In genomic region chr1:36149973-36150295, GRCh38 we compare ENCODE assay signal across 8 cellular contexts. TPM values are rescaled to one million over a fixed set of nuclear protein-coding genes. Genes with fewer than 3 reads are reported as not detected.
A peak's percentile ranks its signal among the peaks of the same experiment; 100 is the strongest.
DNase-seq lines count a peak whose midpoint lies in the region; ATAC-seq, FAIRE-seq and TF ChIP-seq lines count a peak whose summit lies in the region.

No MANE protein-coding gene starts in this region.

- no peak for TF ChIP-seq CTCF in keratinocyte (optimal IDR thresholded peaks at IDR 0.05 in 1 of 3, IDR thresholded peaks at IDR 0.05 in 1 of 3, conservative IDR thresholded peaks at IDR 0.05 in 1 of 3; ENCODE audit: extremely low read depth in 1 of 3, insufficient read depth in 2 of 3, low read length in 3 of 3)
- TF ChIP-seq CTCF in suprapubic skin (IDR thresholded peaks at IDR 0.05): no peak

- peak overlapping the region; percentile 79 for H3K4me2 ChIP-seq in keratinocyte (ENCODE audit: control insufficient read depth, extremely low read depth, insufficient read depth, low read depth, low read length)

- peaks cover 35% of the 10 kb centered on the region for H3K79me2 ChIP-seq in keratinocyte (ENCODE audit: control insufficient read depth, insufficient read depth, low read length)

- peak overlapping the region; percentile 99 for H3K27ac Mint-ChIP-seq in T-helper 1 cell treated with Interleukin-12 subunit alpha and Interleukin-12 subunit beta and Interleukin-4 antibody, amounts not matched to agents 30 μg/mL and 1 μg/mL, for 36 hours
- H3K27ac Mint-ChIP-seq in activated T-helper 17 cell treated with anti-CD3 and anti-CD28 coated beads, Interleukin-2, amount 50 U/mL, for 72 hours: peak overlapping the region; percentile 95

- H3K4me3 ChIP-seq in keratinocyte (ENCODE audit: control insufficient read depth in 2 of 3, extremely low read depth in 1 of 3, insufficient read depth in 2 of 3, low read depth in 1 of 3, low read length in 3 of 3): peak overlapping the region in 2 of 3 experiments; percentile 5 to 41
- peak overlapping the region; percentile 74 for H3K4me3 ChIP-seq in suprapubic skin

- dilution Hi-C loops in keratinocyte (cut with MboI; ENCODE audit: extremely low pct_ligation_motif_present, low sequenced_read_pairs): no loop called here

- peak overlapping the region; percentile 83 for H3K9ac ChIP-seq in keratinocyte (ENCODE audit: control insufficient read depth, extremely low read depth, insufficient read depth, low read length)

- no peaks in the 10 kb centered on the region for H3K27me3 ChIP-seq in keratinocyte (ENCODE audit: control insufficient read depth, extremely low read depth, insufficient read depth, low read length)
- no peaks in the 10 kb centered on the region for H3K27me3 ChIP-seq in suprapubic skin

- no peaks in the 10 kb centered on the region for H3K9me1 ChIP-seq in keratinocyte (ENCODE audit: control insufficient read depth, extremely low read depth, insufficient read depth, low read length)

- peaks cover 4% of the 10 kb centered on the region for H3K36me3 Mint-ChIP-seq in T-helper 1 cell treated with Interleukin-12 subunit alpha and Interleukin-12 subunit beta and Interleukin-4 antibody, amounts not matched to agents 30 μg/mL and 1 μg/mL, for 36 hours (ENCODE audit: low read depth)
- H3K36me3 Mint-ChIP-seq in activated T-helper 17 cell treated with anti-CD3 and anti-CD28 coated beads, Interleukin-2, amount 50 U/mL, for 72 hours (ENCODE audit: low read depth): peaks cover 6% of the 10 kb centered on the region

- H3K4me3 Mint-ChIP-seq in T-helper 1 cell treated with Interleukin-12 subunit alpha and Interleukin-12 subunit beta and Interleukin-4 antibody, amounts not matched to agents 30 μg/mL and 1 μg/mL, for 36 hours: peak overlapping the region; percentile 95
- peak overlapping the region; percentile 94 for H3K4me3 Mint-ChIP-seq in activated T-helper 17 cell treated with anti-CD3 and anti-CD28 coated beads, Interleukin-2, amount 50 U/mL, for 72 hours

- no peaks in the 10 kb centered on the region for H4K20me1 ChIP-seq in keratinocyte (ENCODE audit: control insufficient read depth, extremely low read depth, insufficient read depth, low read length)

- no peaks in the 10 kb centered on the region for H3K9me3 Mint-ChIP-seq in T-helper 1 cell treated with Interleukin-12 subunit alpha and Interleukin-12 subunit beta and Interleukin-4 antibody, amounts not matched to agents 30 μg/mL and 1 μg/mL, for 36 hours
- no peaks in the 10 kb centered on the region for H3K9me3 Mint-ChIP-seq in activated T-helper 17 cell treated with anti-CD3 and anti-CD28 coated beads, Interleukin-2, amount 50 U/mL, for 72 hours

- in situ Hi-C loops in G401 (cut with HindIII; ENCODE audit: low sequenced_read_pairs): no loop called here

- H2AFZ ChIP-seq in keratinocyte (ENCODE audit: control insufficient read depth, low read length): no peak overlapping the region

- H3K36me3 ChIP-seq in keratinocyte (ENCODE audit: control insufficient read depth in 2 of 2, extremely low read depth in 1 of 2, insufficient read depth in 2 of 2, low read length in 2 of 2) (peaks cover 6 to 7% of the 10 kb centered on the region in 2 experiments), suprapubic skin (no peaks in the 10 kb centered on the region)

- WGBS in suprapubic skin: 10% methylated on average over 6 of the region's 6 CpGs

- H3K4me1 ChIP-seq in keratinocyte (ENCODE audit: control insufficient read depth, extremely low read depth, insufficient read depth, low read length) (peaks cover 32% of the 10 kb centered on the region), suprapubic skin (peaks cover 52% of the 10 kb centered on the region)

- no peak for TF ChIP-seq POLR2A in suprapubic skin (IDR thresholded peaks at IDR 0.05)

- DNase-seq in T-helper 1 cell (no peak), keratinocyte (ENCODE audit: low read depth, low spot score) (no peak), suprapubic skin (ENCODE audit: low spot score in 2 of 2) (no peak), SHP77 (lab: John Stamatoyannopoulos, UW) (no peak), NCI-H2196 (lab: John Stamatoyannopoulos, UW; ENCODE audit: unreplicated experiment) (no peak), G401 (ENCODE audit: low spot score) (no peak)

- H3K27ac ChIP-seq in keratinocyte (ENCODE audit: control insufficient read depth, insufficient read depth, low read length) (peak overlapping the region; percentile 99), suprapubic skin (peak overlapping the region; percentile 97)

- peaks cover 59% of the 10 kb centered on the region for H3K4me1 Mint-ChIP-seq in T-helper 1 cell treated with Interleukin-12 subunit alpha and Interleukin-12 subunit beta and Interleukin-4 antibody, amounts not matched to agents 30 μg/mL and 1 μg/mL, for 36 hours (ENCODE audit: low read depth)
- H3K4me1 Mint-ChIP-seq in activated T-helper 17 cell treated with anti-CD3 and anti-CD28 coated beads, Interleukin-2, amount 50 U/mL, for 72 hours: peaks cover 26% of the 10 kb centered on the region

- H3K9me3 ChIP-seq in keratinocyte (ENCODE audit: control insufficient read depth, low read depth, low read length): no peaks in the 10 kb centered on the region
- H3K9me3 ChIP-seq in suprapubic skin: no peaks in the 10 kb centered on the region

- no peaks in the 10 kb centered on the region for H3K27me3 Mint-ChIP-seq in T-helper 1 cell treated with Interleukin-12 subunit alpha and Interleukin-12 subunit beta and Interleukin-4 antibody, amounts not matched to agents 30 μg/mL and 1 μg/mL, for 36 hours (ENCODE audit: low read depth)
- no peaks in the 10 kb centered on the region for H3K27me3 Mint-ChIP-seq in activated T-helper 17 cell treated with anti-CD3 and anti-CD28 coated beads, Interleukin-2, amount 50 U/mL, for 72 hours

- FAIRE-seq in keratinocyte (lab: Jason Lieb, UNC): peak; percentile 58

- TF ChIP-seq EP300 in suprapubic skin (IDR thresholded peaks at IDR 0.05): no peak

- no peak for ATAC-seq in activated T-helper 17 cell treated with anti-CD3 and anti-CD28 coated beads, Interleukin-2, amount 50 U/mL, for 72 hours (replicated peaks)

RNA-seq across cellular contexts. Expression of gene TRAPPC3, which starts 0.6 kb away (rescaled TPM):
- total RNA-seq in activated T-helper 17 cell treated with anti-CD3 and anti-CD28 coated beads, Interleukin-2, amount 50 U/mL, for 72 hours: 10 to 100 TPM; 47.8 to 72.6 TPM
- polyA plus RNA-seq in keratinocyte: 145 to 173 TPM (median 169 TPM) in 3 replicates
- polyA plus RNA-seq in keratinocyte (2011; ENCODE audit: low read depth): 97.0 TPM
- 145 and 218 TPM in 2 replicates for polyA plus RNA-seq in keratinocyte (2011; cell fraction: cytosol; rRNA removed)
- 115 TPM in 2 replicates for polyA plus RNA-seq in keratinocyte (2011; cell fraction: nucleus; rRNA removed)
- 105 and 147 TPM in 2 replicates for polyA plus RNA-seq in keratinocyte (2012; ENCODE audit: low replicate concordance)
- polyA minus RNA-seq in keratinocyte: 18.6 to 56.0 TPM (median 55.2 TPM) in 3 replicates
- 210 TPM for polyA minus RNA-seq in keratinocyte (2011; cell fraction: cytosol; rRNA and poly(A)+ RNA removed)
- 24.0 and 30.9 TPM in 2 replicates for polyA minus RNA-seq in keratinocyte (2011; cell fraction: nucleus; rRNA and poly(A)+ RNA removed)
- 100 to 1,000 TPM in 2 of 4 donors, 10 to 100 TPM in 2; 68.7 to 111 (median 97.5) TPM for total RNA-seq in suprapubic skin
- 168 and 173 TPM in 2 replicates for total RNA-seq in G401 (2014; rRNA removed; shearing (Covaris generic))

RNA-seq across cellular contexts. Expression of gene MAP7D1, which starts 6.0 kb away (rescaled TPM):
- total RNA-seq in activated T-helper 17 cell treated with anti-CD3 and anti-CD28 coated beads, Interleukin-2, amount 50 U/mL, for 72 hours: 100 to 1,000 TPM in 1 of 2 donors, 10 to 100 TPM in 1; 97.9 to 164 TPM
- 75.0 to 168 TPM (median 84.4 TPM) in 3 replicates for polyA plus RNA-seq in keratinocyte
- 232 TPM for polyA plus RNA-seq in keratinocyte (2011; ENCODE audit: low read depth)
- polyA plus RNA-seq in keratinocyte (2011; cell fraction: cytosol; rRNA removed): 78.2 and 125 TPM in 2 replicates
- 171 and 172 TPM in 2 replicates for polyA plus RNA-seq in keratinocyte (2011; cell fraction: nucleus; rRNA removed)
- 165 and 219 TPM in 2 replicates for polyA plus RNA-seq in keratinocyte (2012; ENCODE audit: low replicate concordance)
- 61.2 to 253 TPM (median 62.4 TPM) in 3 replicates for polyA minus RNA-seq in keratinocyte
- polyA minus RNA-seq in keratinocyte (2011; cell fraction: cytosol; rRNA and poly(A)+ RNA removed): 213 TPM
- polyA minus RNA-seq in keratinocyte (2011; cell fraction: nucleus; rRNA and poly(A)+ RNA removed): 86.6 and 113 TPM in 2 replicates
- 100 to 1,000 TPM in 1 of 4 donors, 10 to 100 TPM in 3; 80.0 to 119 (median 94.6) TPM for total RNA-seq in suprapubic skin
- 117 and 127 TPM in 2 replicates for total RNA-seq in G401 (2014; rRNA removed; shearing (Covaris generic))

RNA-seq across cellular contexts. Expression of gene COL8A2, which starts 24.9 kb away (rescaled TPM):
- total RNA-seq in activated T-helper 17 cell treated with anti-CD3 and anti-CD28 coated beads, Interleukin-2, amount 50 U/mL, for 72 hours: under 1 TPM in 1 of 2 donors, not detected in 1; 0.08 TPM
- 0.09 to 0.28 TPM (median 0.23 TPM) in 3 replicates for polyA plus RNA-seq in keratinocyte
- polyA plus RNA-seq in keratinocyte (2011; ENCODE audit: low read depth): 0.06 TPM
- 0.05 and 0.06 TPM in 2 replicates for polyA plus RNA-seq in keratinocyte (2011; cell fraction: cytosol; rRNA removed)
- polyA plus RNA-seq in keratinocyte (2011; cell fraction: nucleus; rRNA removed): 0.38 and 0.63 TPM in 2 replicates
- polyA plus RNA-seq in keratinocyte (2012; ENCODE audit: low replicate concordance): 0.18 and 0.39 TPM in 2 replicates
- 0.06 to 1.1 TPM (median 0.30 TPM) in 3 replicates for polyA minus RNA-seq in keratinocyte
- not detected for polyA minus RNA-seq in keratinocyte (2011; cell fraction: cytosol; rRNA and poly(A)+ RNA removed)
- 0.53 and 0.54 TPM in 2 replicates for polyA minus RNA-seq in keratinocyte (2011; cell fraction: nucleus; rRNA and poly(A)+ RNA removed)
- total RNA-seq in suprapubic skin: 1 to 10 TPM; 4.9 to 5.6 (median 5.2) TPM
- total RNA-seq in G401 (2014; rRNA removed; shearing (Covaris generic)): 0.47 TPM in 1 of 2 replicates, not detected in the other
